Comparison of ENCODE assay signal across 16 cellular contexts in genomic region chr17:39170051-39170450, GRCh38. TPM values are rescaled to one million over a fixed set of nuclear protein-coding genes. Genes with fewer than 3 reads are reported as not detected.
DNase-seq lines count a peak whose midpoint lies in the region; TF ChIP-seq lines count a peak whose summit lies in the region.
"Had no signal": no experiment of that assay in that cellular context is flagged by ENCODE, and none has a peak within 500 bp of the region (broad histone marks: within the 10 kb centered on the region; RNA-seq: fewer than 3 reads in every experiment).

No MANE protein-coding gene starts in this region.

- no peak overlapping the region for H2AFZ ChIP-seq in OCI-LY3 (ENCODE audit: low read depth, low read length)

- H3K27ac ChIP-seq in KOPT-K1 (ENCODE audit: low read depth, low read length, poor library complexity, severe bottlenecking) = peak overlapping the region; percentile 91
- H3K27ac ChIP-seq in OCI-LY3 (ENCODE audit: low read length) = no peak overlapping the region
- H3K27ac ChIP-seq in thymus (ENCODE audit: low read depth) = peak overlapping the region; percentile 92
- no peak overlapping the region for H3K27ac ChIP-seq in WERI-Rb-1
- H3K27ac ChIP-seq: HL-60 had no signal

- TF ChIP-seq CTCF in OCI-LY3 (IDR thresholded peaks at IDR 0.05; ENCODE audit: low read depth, low read length) (no peak), WERI-Rb-1 (IDR thresholded peaks at IDR 0.05; ENCODE audit: low read depth, low read length) (no peak)

- H3K4me3 ChIP-seq in OCI-LY3 (ENCODE audit: low read length) = no peak overlapping the region
- peak overlapping the region; percentile 52 for H3K4me3 ChIP-seq in thymus (ENCODE audit: low read length)
- H3K4me3 ChIP-seq in WERI-Rb-1 (ENCODE audit: low read depth, low read length) = no peak overlapping the region

- peak overlapping the region; percentile 9; the same call in 1 of the 2 replicates for H3K4me2 ChIP-seq in OCI-LY3 (ENCODE audit: low read length)

- H3K9ac ChIP-seq in OCI-LY3 (ENCODE audit: low read length) = no peak overlapping the region

- H3K4me1 ChIP-seq in OCI-LY3 (ENCODE audit: low read length) (no peaks in the 10 kb centered on the region), thymus (ENCODE audit: control insufficient read depth, insufficient read depth, low read length) (peaks cover 28% of the 10 kb centered on the region)

- WGBS in thymus = 40% methylated on average over 6 of the region's 6 CpGs

- no peaks in the 10 kb centered on the region for H3K79me2 ChIP-seq in OCI-LY3 (ENCODE audit: low read length)

- DNase-seq in NCI-H82 (lab: John Stamatoyannopoulos, UW) (peak; percentile 15), NCI-H82 treated with DMSO at 0.1 percent for 48 hours (lab: John Stamatoyannopoulos, UW; ENCODE audit: unreplicated experiment) (no peak), WERI-Rb-1 (no peak), NCI-H2029 treated with DMSO at 0.1 percent for 48 hours (lab: John Stamatoyannopoulos, UW) (no peak)
- DNase-seq in activated CD4-positive, alpha-beta T cell treated with anti-CD3 and anti-CD28 coated beads, Interleukin-2, amount 50 U/mL, for 48 hours = no peak
- DNase-seq: 8988T; C1 segment of cervical spinal cord; CD4-positive, alpha-beta memory T cell; DMS79; GDM1; HCEC 1CT; HFFc6 had no signal

- no peaks in the 10 kb centered on the region for H4K20me1 ChIP-seq in OCI-LY3 (ENCODE audit: insufficient read depth, low read length)

- peaks cover under 1% of the 10 kb centered on the region; the same call in 1 of the 2 replicates for H3K36me3 ChIP-seq in KOPT-K1 (ENCODE audit: insufficient read depth, low read length)
- no peaks in the 10 kb centered on the region for H3K36me3 ChIP-seq in OCI-LY3 (replicated peaks; ENCODE audit: low read depth, low read length)
- no peaks in the 10 kb centered on the region for H3K36me3 ChIP-seq in thymus (ENCODE audit: control insufficient read depth, insufficient read depth)
- no peaks in the 10 kb centered on the region; the same call in 1 of the 2 replicates for H3K36me3 ChIP-seq in WERI-Rb-1

- H3K9me3 ChIP-seq in KOPT-K1 (ENCODE audit: insufficient read depth, low read length, poor library complexity, severe bottlenecking) (no peaks in the 10 kb centered on the region), OCI-LY3 (ENCODE audit: insufficient read depth, low read length) (no peaks in the 10 kb centered on the region), thymus (ENCODE audit: control insufficient read depth) (no peaks in the 10 kb centered on the region), WERI-Rb-1 (ENCODE audit: severe bottlenecking) (peaks cover 4% of the 10 kb centered on the region)

- H3K27me3 ChIP-seq in OCI-LY3 (ENCODE audit: low read depth, low read length) = peaks cover 4% of the 10 kb centered on the region
- H3K27me3 ChIP-seq in thymus (ENCODE audit: control insufficient read depth, insufficient read depth) = no peaks in the 10 kb centered on the region
- H3K27me3 ChIP-seq in WERI-Rb-1 (ENCODE audit: insufficient read depth, low read depth, severe bottlenecking) = no peaks in the 10 kb centered on the region

RNA-seq across cellular contexts. Expression of gene ARL5C, which starts 4.1 kb away (rescaled TPM):
- polyA plus RNA-seq in thymus = 6.3 TPM
- polyA plus RNA-seq: CD4-positive, alpha-beta memory T cell had no signal

RNA-seq across cellular contexts. Expression of gene PLXDC1, which starts 18.6 kb away (rescaled TPM):
- 66.4 TPM for polyA plus RNA-seq in thymus

RNA-seq across cellular contexts. Expression of gene CACNB1, which starts 27.4 kb away (rescaled TPM):
- polyA plus RNA-seq in thymus = 11.7 TPM

RNA-seq across cellular contexts. Expression of gene RPL19, which starts 30.0 kb away (rescaled TPM):
- polyA plus RNA-seq in thymus = 3,788 TPM

RNA-seq across cellular contexts. Expression of gene STAC2, which starts 55.7 kb away (rescaled TPM):
- 1.6 TPM for polyA plus RNA-seq in thymus
- polyA plus RNA-seq: CD4-positive, alpha-beta memory T cell had no signal

Comparison
In these comparisons a context has a peak if more than half of its experiments do, and no peak if none do; other contexts are left out.
1. H3K27ac ChIP-seq: peak in KOPT-K1 (single experiment) and thymus (single experiment); none in OCI-LY3 (single experiment) and WERI-Rb-1 (single experiment).